In the genomic region with DNA sequence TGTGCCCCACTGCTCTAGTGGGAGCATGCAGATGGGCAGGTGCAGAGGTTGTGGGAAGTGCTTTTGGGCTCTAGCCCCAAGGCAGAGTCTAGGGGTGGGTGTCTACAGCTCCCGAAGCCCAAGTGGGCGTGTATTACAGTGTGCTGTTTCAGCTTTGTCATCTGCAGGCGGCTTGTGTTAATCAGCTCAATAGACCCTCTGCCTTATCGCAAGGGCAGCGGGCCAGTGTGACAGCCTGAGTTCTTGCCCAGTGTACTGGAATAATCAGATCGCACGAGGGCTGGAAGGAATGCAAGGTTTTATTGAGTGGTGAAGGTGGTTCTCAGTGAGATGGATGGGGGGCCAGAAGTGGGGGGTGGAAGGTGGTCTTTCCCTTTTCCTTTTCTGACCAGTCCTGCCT, we compare ENCODE assay signal across 13 cellular contexts.
"Had no signal": no experiment of that assay in that cellular context is flagged by ENCODE, and none has a peak within 500 bp of the region (broad histone marks: within the 10 kb centered on the region; RNA-seq: fewer than 3 reads in every experiment).

No MANE protein-coding gene starts in this region.

- H3K27me3 Mint-ChIP-seq: type B pancreatic cell had no signal

- H3K27ac ChIP-seq: foreskin keratinocyte, neutrophil had no signal

- H3K4me1 Mint-ChIP-seq: naive B cell, nephron had no signal

- H3K4me3 Mint-ChIP-seq: naive B cell, nephron, type B pancreatic cell had no signal

- ATAC-seq: foreskin keratinocyte, left colon, left ventricle myocardium superior, right cardiac atrium had no signal

- H3K36me3 Mint-ChIP-seq: naive B cell, type B pancreatic cell had no signal

- H3K27ac Mint-ChIP-seq: naive B cell, nephron, type B pancreatic cell had no signal

- DNase-seq: foreskin keratinocyte; kidney; left colon; left ventricle myocardium superior; mesendoderm; naive B cell; right cardiac atrium; small intestine; stimulated activated CD4-positive, alpha-beta T cell treated with anti-CD3 and anti-CD28 coated beads, Interleukin-2, amount 100 ng/mL, for 48 hours; stimulated activated naive CD4-positive, alpha-beta T cell treated with Interleukin-2 at 50 U/mL for 16 hours had no signal

- H3K27me3 ChIP-seq: foreskin keratinocyte, neutrophil had no signal

- H3K9me3 Mint-ChIP-seq: type B pancreatic cell had no signal

- H3K36me3 ChIP-seq: neutrophil had no signal

- H3K4me1 ChIP-seq: foreskin keratinocyte had no signal
